8 cellular contexts compared by ENCODE assay signal in genomic region chr4:144646523-144647094, GRCh38. TPM values are rescaled to one million over a fixed set of nuclear protein-coding genes. Genes with fewer than 3 reads are reported as not detected.
DNase-seq lines count a peak whose midpoint lies in the region; ATAC-seq lines count a peak whose summit lies in the region.

No MANE protein-coding gene starts in this region.

- H3K9me3 Mint-ChIP-seq in immature natural killer cell: peaks cover 0 to 7% (median 1%) of the 10 kb centered on the region in 6 donors

- ATAC-seq in HG02852 (IDR thresholded peaks at IDR 0.05; ENCODE audit: unreplicated experiment) (peak; percentile 28), GM18870 (IDR thresholded peaks at IDR 0.05; ENCODE audit: unreplicated experiment) (no peak), GM19324 (IDR thresholded peaks at IDR 0.05; ENCODE audit: low FRiP score, unreplicated experiment) (no peak), HG03025 (IDR thresholded peaks at IDR 0.05; ENCODE audit: low FRiP score, unreplicated experiment) (no peak)

- H3K27ac Mint-ChIP-seq in immature natural killer cell: peak overlapping the region in 2 of 6 donors; percentile 66 to 76

- H3K4me1 Mint-ChIP-seq in immature natural killer cell: peaks cover 21 to 33% of the 10 kb centered on the region in 2 donors

- H3K27me3 Mint-ChIP-seq in immature natural killer cell (ENCODE audit: low read depth in 3 of 3): peaks cover 8 to 14% (median 12%) of the 10 kb centered on the region in 3 donors

- peak; percentile 37 for DNase-seq in EL
- peak in 38 of 56 donors; percentile 5 to 64 (median 42) for DNase-seq in amygdala (lab: John Stamatoyannopoulos, UW)
- peak in 2 of 3 donors; percentile 7 to 8 for DNase-seq in immature natural killer cell
- DNase-seq in stimulated activated CD8-positive, alpha-beta memory T cell treated with anti-CD3 and anti-CD28 coated beads, Interleukin-4, amount 100 ng/mL, for 48 hours: peak; percentile 29

- H3K36me3 Mint-ChIP-seq in immature natural killer cell: no peaks in the 10 kb centered on the region

- peak overlapping the region; percentile 82 to 93 (median 89) for H3K4me3 Mint-ChIP-seq in immature natural killer cell

RNA-seq across cellular contexts. Expression of gene HHIP, which starts 0.7 kb away (rescaled TPM):
- not detected for polyA plus RNA-seq in immature natural killer cell
